Comparison of ENCODE assay signal across 8 cellular contexts in the genomic region with DNA sequence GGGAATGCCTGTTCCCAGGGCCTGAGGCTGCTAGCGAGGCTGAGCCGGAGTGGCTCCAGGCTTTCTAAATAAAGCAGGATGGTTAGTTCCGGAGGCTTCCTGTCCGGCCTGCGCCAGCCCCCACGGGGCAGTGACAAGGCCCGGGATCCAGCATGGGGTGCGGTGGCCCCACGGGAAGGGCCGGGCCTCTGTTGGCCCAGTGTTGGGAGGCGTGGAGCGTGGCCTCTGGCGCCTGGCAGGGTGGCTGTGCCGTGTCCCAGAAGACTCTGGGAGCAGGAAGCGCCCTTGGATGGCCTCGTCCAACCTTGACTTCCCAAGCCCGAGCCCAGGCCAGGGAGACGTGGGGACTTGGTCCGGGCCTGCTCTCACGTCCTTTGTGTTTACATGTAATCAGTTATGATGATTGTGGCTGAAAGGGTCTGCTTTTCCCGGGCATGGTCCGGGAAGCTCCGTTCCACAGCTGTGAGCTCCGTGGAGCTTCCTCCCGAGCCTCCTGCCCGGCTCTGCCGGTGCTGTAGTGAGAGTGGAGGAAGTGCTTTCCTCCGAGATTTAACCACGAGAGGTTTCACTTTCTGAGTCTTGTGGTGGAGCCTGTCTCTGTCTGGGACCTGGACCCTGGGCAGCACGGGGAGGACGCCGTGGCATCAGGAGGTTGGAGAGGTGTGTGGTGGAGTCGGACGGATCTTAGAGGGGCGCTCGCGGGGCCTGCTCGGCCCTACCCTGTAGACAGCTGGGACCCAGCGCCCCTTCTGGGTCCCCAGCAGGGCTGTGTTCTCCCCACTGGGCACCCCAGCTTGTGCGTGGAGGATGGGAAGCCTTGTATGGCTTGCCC. TPM values are rescaled to one million over a fixed set of nuclear protein-coding genes. Genes with fewer than 3 reads are reported as not detected.
DNase-seq lines count a peak whose midpoint lies in the region; TF ChIP-seq lines count a peak whose summit lies in the region.

No MANE protein-coding gene starts in this region.

- H2AK5ac ChIP-seq in neuronal stem cell (ENCODE audit: low read depth, low read length) = no peak overlapping the region

- H2BK15ac ChIP-seq in neuronal stem cell (ENCODE audit: low read length) = no peak overlapping the region

- H3K79me1 ChIP-seq in neuronal stem cell (ENCODE audit: low read depth, low read length) = peaks cover 51% of the 10 kb centered on the region

- H3K4ac ChIP-seq in neuronal stem cell (ENCODE audit: low read length) = no peak overlapping the region

- no peaks in the 10 kb centered on the region for H3K27me3 ChIP-seq in neuronal stem cell (ENCODE audit: control insufficient read depth in 3 of 3, insufficient read depth in 3 of 3, low read depth in 1 of 3, low read length in 3 of 3)

- no peak overlapping the region for H2BK12ac ChIP-seq in neuronal stem cell (ENCODE audit: low read length)

- H3K36me3 ChIP-seq in SK-N-MC (ENCODE audit: insufficient read depth, low read length) = no peaks in the 10 kb centered on the region
- no peaks in the 10 kb centered on the region for H3K36me3 ChIP-seq in neuronal stem cell (replicated peaks in 1 of 2; ENCODE audit: control insufficient read depth in 2 of 2, insufficient read depth in 2 of 2, low read length in 2 of 2)

- H3K27ac ChIP-seq in C4-2B = peak overlapping the region; percentile 85
- peak overlapping the region; percentile 31; the same call in 1 of the 2 replicates for H3K27ac ChIP-seq in SK-N-MC
- H3K27ac ChIP-seq in neuronal stem cell (replicated peaks; ENCODE audit: low read length) = no peak overlapping the region

- peak overlapping the region; percentile 9 for H3K23ac ChIP-seq in neuronal stem cell (ENCODE audit: low read depth, low read length, poor library complexity)

- H3K14ac ChIP-seq in neuronal stem cell (ENCODE audit: low read length) = peak overlapping the region; percentile 63

- no peaks in the 10 kb centered on the region for H3K9me3 ChIP-seq in SK-N-MC (ENCODE audit: low read depth, low read length)
- H3K9me3 ChIP-seq in neuronal stem cell (replicated peaks in 1 of 2; ENCODE audit: control insufficient read depth in 2 of 2, insufficient read depth in 1 of 2, low read depth in 1 of 2, low read length in 2 of 2) = no peaks in the 10 kb centered on the region

- DNase-seq in SK-N-MC (ENCODE audit: low read depth, low spot score) (no peak), fibroblast of gingiva (ENCODE audit: low read depth) (peak; percentile 56), neuronal stem cell (ENCODE audit: low spot score) (no peak), GM20000 (ENCODE audit: low spot score) (no peak), GM10266 (ENCODE audit: extremely low spot score) (no peak), NCI-H128 (lab: John Stamatoyannopoulos, UW; ENCODE audit: unreplicated experiment) (no peak), Kasumi-1 (lab: John Stamatoyannopoulos, UW) (no peak)

- no peak overlapping the region for H2BK120ac ChIP-seq in neuronal stem cell (ENCODE audit: low read depth, low read length)

- H3K4me3 ChIP-seq in SK-N-MC (no peak overlapping the region), neuronal stem cell (ENCODE audit: low read length in 2 of 2) (no peak overlapping the region)

- no peak for TF ChIP-seq CTCF in C4-2B (conservative IDR thresholded peaks at IDR 0.05)
- TF ChIP-seq CTCF in GM20000 (IDR thresholded peaks at IDR 0.05; ENCODE audit: extremely low read depth, missing control alignments) = no peak
- no peak for TF ChIP-seq CTCF in GM10266 (IDR thresholded peaks at IDR 0.05; ENCODE audit: control insufficient read depth, insufficient read depth, low read depth, missing control alignments)

- no peak overlapping the region for H3K4me2 ChIP-seq in neuronal stem cell (ENCODE audit: insufficient read depth, low read length, poor library complexity, severe bottlenecking)

- no CpG with 5 or more reads among the region's 40 CpGs for WGBS in neuronal stem cell (ENCODE audit: extremely low coverage in 2 of 2, insufficient read length in 2 of 2, insufficient replicate concordance in 1 of 2), 2 donors

- H4K8ac ChIP-seq in neuronal stem cell (ENCODE audit: low read depth, low read length) = no peak overlapping the region

- peak overlapping the region; percentile 22 for H2BK5ac ChIP-seq in neuronal stem cell (ENCODE audit: low read length)

- no peak overlapping the region for H4K91ac ChIP-seq in neuronal stem cell (ENCODE audit: low read depth, low read length, poor library complexity)

- peaks cover 13 to 23% of the 10 kb centered on the region in 2 donors for H3K4me1 ChIP-seq in neuronal stem cell (ENCODE audit: control insufficient read depth in 2 of 2, insufficient read depth in 1 of 2, low read depth in 1 of 2, low read length in 2 of 2)

- H3K9ac ChIP-seq in SK-N-MC (ENCODE audit: insufficient read length) = peak overlapping the region; percentile 14
- H3K9ac ChIP-seq in neuronal stem cell (ENCODE audit: low read depth, low read length, poor library complexity) = no peak overlapping the region

- no peak overlapping the region for H3K18ac ChIP-seq in neuronal stem cell (ENCODE audit: low read length)

- no peak overlapping the region for H2AFZ ChIP-seq in neuronal stem cell (ENCODE audit: low read length)

RNA-seq across cellular contexts. Expression of a gene that starts 4.6 kb away (rescaled TPM):
- 19.2 TPM for polyA plus RNA-seq in neuronal stem cell (2013, experiment 1 of 2)
- polyA plus RNA-seq in neuronal stem cell (2013, experiment 2 of 2) = 20.0 TPM

RNA-seq across cellular contexts. Expression of a gene that starts 36.4 kb away (rescaled TPM):
- 162 TPM for polyA plus RNA-seq in neuronal stem cell (2013, experiment 1 of 2)
- 164 TPM for polyA plus RNA-seq in neuronal stem cell (2013, experiment 2 of 2)

RNA-seq across cellular contexts. Expression of a gene that starts 37.1 kb away (rescaled TPM):
- 0.01 TPM for polyA plus RNA-seq in neuronal stem cell (2013, experiment 1 of 2)
- not detected for polyA plus RNA-seq in neuronal stem cell (2013, experiment 2 of 2)
